Comparison of ENCODE assay signal across 2 cellular contexts in the genomic region with DNA sequence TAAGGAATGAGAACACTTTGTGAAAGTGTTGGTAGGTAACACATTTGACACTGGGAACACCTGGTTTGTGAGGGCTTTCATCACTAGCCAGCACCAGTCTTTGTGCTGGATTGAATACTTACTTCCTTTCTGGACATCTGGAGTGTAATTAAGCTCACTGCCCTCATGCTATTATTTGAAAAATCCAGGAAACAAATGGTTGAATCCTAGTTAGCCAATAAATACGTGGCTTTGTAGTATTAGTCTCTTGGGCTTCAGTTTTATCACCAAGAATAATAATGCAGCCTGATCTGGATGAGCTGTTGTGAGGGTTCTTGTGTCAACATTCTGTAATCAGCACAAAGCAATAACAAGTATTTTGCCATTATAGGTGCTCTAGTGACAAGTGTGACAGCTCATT.
TF ChIP-seq lines count a peak whose summit lies in the region.

No MANE protein-coding gene starts in this region.

TF ChIP-seq in GM23338, 12 proteins besides CTCF, POLR2A, EP300 and RAD21:
- TF ChIP-seq EZH2phosphoT487 (IDR thresholded peaks at IDR 0.05; ENCODE audit: unreplicated experiment) (no peak), JUNB (IDR thresholded peaks at IDR 0.05; ENCODE audit: unreplicated experiment) (no peak), NANOG (IDR thresholded peaks at IDR 0.05; ENCODE audit: borderline replicate concordance) (no peak), REST (IDR thresholded peaks at IDR 0.05; ENCODE audit: unreplicated experiment) (no peak), CREB1 (CRISPR knock-in tag; IDR thresholded peaks at IDR 0.05; ENCODE audit: low read depth) (no peak), ZNF331 (CRISPR knock-in tag; IDR thresholded peaks at IDR 0.05; ENCODE audit: low read depth) (no peak)

TF ChIP-seq in endothelial cell of umbilical vein, 7 proteins besides CTCF, POLR2A, EP300 and RAD21:
- TF ChIP-seq JUN (IDR thresholded peaks at IDR 0.05; ENCODE audit: borderline replicate concordance, insufficient read depth, insufficient read length, low read depth) (peak; percentile 9), EZH2 (IDR thresholded peaks at IDR 0.05; ENCODE audit: borderline replicate concordance, low read depth, low read length, severe bottlenecking) (no peak), MYC (IDR thresholded peaks at IDR 0.05; ENCODE audit: low read depth, low read length) (no peak), FOS (IDR thresholded peaks at IDR 0.05; ENCODE audit: borderline replicate concordance, insufficient read depth, low read length) (no peak), POLR2AphosphoS5 (IDR thresholded peaks at IDR 0.05; ENCODE audit: insufficient read depth, low read depth, low read length) (no peak), GATA2 (IDR thresholded peaks at IDR 0.05; ENCODE audit: insufficient read depth, insufficient read length, low read depth, low read length) (no peak)
- TF ChIP-seq, protein P1, sequence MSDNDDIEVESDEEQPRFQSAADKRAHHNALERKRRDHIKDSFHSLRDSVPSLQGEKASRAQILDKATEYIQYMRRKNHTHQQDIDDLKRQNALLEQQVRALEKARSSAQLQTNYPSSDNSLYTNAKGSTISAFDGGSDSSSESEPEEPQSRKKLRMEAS (IDR thresholded peaks at IDR 0.05; ENCODE audit: insufficient read depth, insufficient read length) = no peak
